ENCODE assay signal across 18 cellular contexts in the genomic region with DNA sequence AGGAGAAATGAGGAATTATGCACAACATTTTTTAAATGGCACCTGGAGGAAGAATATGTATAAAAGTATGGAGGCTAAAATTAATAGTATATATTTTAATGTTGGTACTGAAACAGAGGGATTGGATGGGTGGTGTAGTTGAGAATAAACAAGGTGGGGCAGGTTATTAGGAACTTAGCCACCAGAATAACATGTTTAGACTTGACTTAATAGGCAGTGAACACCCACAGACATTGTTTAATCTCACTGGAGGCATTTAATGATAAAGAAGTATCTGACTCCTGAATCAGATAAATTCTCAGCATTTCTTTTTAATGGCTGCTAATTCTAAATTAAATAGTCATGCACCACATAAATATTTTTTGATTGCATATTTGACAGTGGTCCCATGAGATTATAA.
"Had no signal": no experiment of that assay in that cellular context is flagged by ENCODE, and none has a peak within 500 bp of the region (broad histone marks: within the 10 kb centered on the region; RNA-seq: fewer than 3 reads in every experiment).

No MANE protein-coding gene starts in this region.

- H3K27me3 ChIP-seq: left lung, ovary, right atrium auricular region, right lobe of liver, tibial nerve, uterus had no signal

- ATAC-seq: left colon; left lung; mucosa of descending colon; naive thymus-derived CD4-positive, alpha-beta T cell; natural killer cell treated with Interleukin-12 subunit alpha and Interleukin-12 subunit beta and Interleukin-15 and Interleukin-18, amount 100 ng/mL, for 72 hours; right lobe of liver had no signal

- H3K4me3 ChIP-seq: left lung, lung, mucosa of descending colon, ovary, right atrium auricular region, right lobe of liver, smooth muscle cell, tibial nerve, uterus had no signal

- H3K27ac ChIP-seq: left lung, ovary, right atrium auricular region, right lobe of liver, tibial nerve, uterus had no signal

- H3K9me3 ChIP-seq: left lung, mucosa of descending colon, ovary, right atrium auricular region, right lobe of liver, tibial nerve, uterus had no signal

- DNase-seq: hippocampal formation; kidney; left colon; left lung; midbrain; mucosa of descending colon; naive thymus-derived CD4-positive, alpha-beta T cell; ovary; right lobe of liver; stimulated activated CD4-positive, alpha-beta T cell treated with anti-CD3 and anti-CD28 coated beads, Interleukin-2, amount 100 ng/mL, for 24 hours; stimulated activated CD4-positive, alpha-beta T cell treated with anti-CD3 and anti-CD28 coated beads, Interleukin-4, amount 100 ng/mL, for 1 hour; stimulated activated naive CD4-positive, alpha-beta T cell; uterus had no signal

- H3K4me1 ChIP-seq: left lung, right atrium auricular region, right lobe of liver, tibial nerve, uterus had no signal

- H3K36me3 ChIP-seq: left lung, ovary, right atrium auricular region, right lobe of liver, tibial nerve, uterus had no signal
